Comparison of ENCODE assay signal across 16 cellular contexts in genomic region chr2:196991061-196991460, GRCh38.
A peak's percentile ranks its signal among the peaks of the same experiment; 100 is the strongest.
DNase-seq lines count a peak whose midpoint lies in the region; ATAC-seq and TF ChIP-seq lines count a peak whose summit lies in the region.
"Had no signal": no experiment of that assay in that cellular context is flagged by ENCODE, and none has a peak within 500 bp of the region (broad histone marks: within the 10 kb centered on the region; RNA-seq: fewer than 3 reads in every experiment).

No MANE protein-coding gene starts in this region.

- H3K4ac ChIP-seq in neuronal stem cell (ENCODE audit: low read length) = peak overlapping the region; percentile 26

- H3K4me2 ChIP-seq in neuronal stem cell (ENCODE audit: insufficient read depth, low read length, poor library complexity, severe bottlenecking) = no peak overlapping the region

- H3K36me3 Mint-ChIP-seq in activated CD4-positive, alpha-beta T cell treated with anti-CD3 and anti-CD28 coated beads for 36 hours (ENCODE audit: low read depth) = peaks cover 58% of the 10 kb centered on the region
- H3K36me3 Mint-ChIP-seq in central memory CD8-positive, alpha-beta T cell (ENCODE audit: insufficient read depth) = peaks cover 76% of the 10 kb centered on the region
- peaks cover 8% of the 10 kb centered on the region for H3K36me3 Mint-ChIP-seq in osteocyte (ENCODE audit: unreplicated experiment)

- no peaks in the 10 kb centered on the region for H3K27me3 ChIP-seq in neuronal stem cell (ENCODE audit: control insufficient read depth in 3 of 3, insufficient read depth in 3 of 3, low read depth in 1 of 3, low read length in 3 of 3)
- H3K27me3 ChIP-seq: tibial artery had no signal

- no peak for TF ChIP-seq CTCF in osteocyte (IDR thresholded peaks at IDR 0.05)

- H3K9me3 Mint-ChIP-seq in activated CD4-positive, alpha-beta T cell treated with anti-CD3 and anti-CD28 coated beads for 36 hours (ENCODE audit: low read depth) = peaks cover 1% of the 10 kb centered on the region
- no peaks in the 10 kb centered on the region for H3K9me3 Mint-ChIP-seq in central memory CD8-positive, alpha-beta T cell
- H3K9me3 Mint-ChIP-seq in osteocyte (ENCODE audit: unreplicated experiment) = no peaks in the 10 kb centered on the region
- H3K9me3 Mint-ChIP-seq: T-helper 1 cell treated with Interleukin-12 subunit alpha and Interleukin-12 subunit beta and Interleukin-4 antibody, amounts not matched to agents 30 μg/mL and 1 μg/mL, for 36 hours had no signal

- no peak overlapping the region for H2BK120ac ChIP-seq in neuronal stem cell (ENCODE audit: low read depth, low read length)

- no peaks in the 10 kb centered on the region for H3K79me1 ChIP-seq in neuronal stem cell (ENCODE audit: low read depth, low read length)

- no peak overlapping the region for H2AK5ac ChIP-seq in neuronal stem cell (ENCODE audit: low read depth, low read length)

- H3K36me3 ChIP-seq in neuronal stem cell (replicated peaks in 1 of 2; ENCODE audit: control insufficient read depth in 2 of 2, insufficient read depth in 2 of 2, low read length in 2 of 2) = no peaks in the 10 kb centered on the region

- H4K8ac ChIP-seq in neuronal stem cell (ENCODE audit: low read depth, low read length) = no peak overlapping the region

- POLR2A ChIA-PET in activated CD4-positive, alpha-beta T cell treated with anti-CD3 and anti-CD28 coated beads for 36 hours (lab: Charles Lee) = interaction anchor here (0.6 kb wide), 1 partner anchor 191 kb away, joined by 3 read pairs; the partner anchor contains the start of gene GTF3C3

- no peak overlapping the region for H2BK12ac ChIP-seq in neuronal stem cell (ENCODE audit: low read length)

- H3K27ac ChIP-seq in neuronal stem cell (replicated peaks; ENCODE audit: low read length) = peak overlapping the region; percentile 81
- H3K27ac ChIP-seq: tibial artery had no signal

- no peak overlapping the region for H3K4me3 ChIP-seq in neuronal stem cell (ENCODE audit: low read length in 2 of 2)
- H3K4me3 ChIP-seq: tibial artery had no signal

- no peak overlapping the region for H3K14ac ChIP-seq in neuronal stem cell (ENCODE audit: low read length)

- H3K27me3 Mint-ChIP-seq in activated CD4-positive, alpha-beta T cell treated with anti-CD3 and anti-CD28 coated beads for 36 hours = no peaks in the 10 kb centered on the region
- no peaks in the 10 kb centered on the region for H3K27me3 Mint-ChIP-seq in central memory CD8-positive, alpha-beta T cell
- no peaks in the 10 kb centered on the region for H3K27me3 Mint-ChIP-seq in osteocyte (ENCODE audit: unreplicated experiment)

- CTCF ChIA-PET in activated CD4-positive, alpha-beta T cell treated with anti-CD3 and anti-CD28 coated beads for 36 hours (lab: Charles Lee) = interaction anchor here (0.6 to 3.9 kb wide), 3 partner anchors 20 to 177 kb away, joined by 3 to 16 read pairs (median 3); no protein-coding TSS in a partner anchor

- no peak overlapping the region for H3K4me3 Mint-ChIP-seq in activated CD4-positive, alpha-beta T cell treated with anti-CD3 and anti-CD28 coated beads for 36 hours
- H3K4me3 Mint-ChIP-seq in central memory CD8-positive, alpha-beta T cell = no peak overlapping the region
- no peak overlapping the region for H3K4me3 Mint-ChIP-seq in osteocyte (ENCODE audit: unreplicated experiment)
- H3K4me3 Mint-ChIP-seq: T-helper 1 cell treated with Interleukin-12 subunit alpha and Interleukin-12 subunit beta and Interleukin-4 antibody, amounts not matched to agents 30 μg/mL and 1 μg/mL, for 36 hours had no signal

- no CpG with 5 or more reads among the region's 1 CpG for WGBS in neuronal stem cell (ENCODE audit: extremely low coverage in 2 of 2, insufficient read length in 2 of 2, insufficient replicate concordance in 1 of 2), 2 donors

- H2BK5ac ChIP-seq in neuronal stem cell (ENCODE audit: low read length) = no peak overlapping the region

- no peak overlapping the region for H3K18ac ChIP-seq in neuronal stem cell (ENCODE audit: low read length)

- no peak overlapping the region for H3K23ac ChIP-seq in neuronal stem cell (ENCODE audit: low read depth, low read length, poor library complexity)

- peak overlapping the region; percentile 80 for H4K91ac ChIP-seq in neuronal stem cell (ENCODE audit: low read depth, low read length, poor library complexity)

- intact Hi-C loops in activated CD4-positive, alpha-beta T cell treated with anti-CD3 and anti-CD28 coated beads for 36 hours (cut with DNase I, micrococcal nuclease) = loop anchor here in 1 of 2 experiments (2.0 kb wide), 1 partner anchor 192 kb away; the partner anchor contains the start of gene GTF3C3

- peak overlapping the region; percentile 98 for H3K27ac Mint-ChIP-seq in activated CD4-positive, alpha-beta T cell treated with anti-CD3 and anti-CD28 coated beads for 36 hours
- H3K27ac Mint-ChIP-seq in central memory CD8-positive, alpha-beta T cell (ENCODE audit: low read depth) = peak overlapping the region; percentile 50
- no peak overlapping the region for H3K27ac Mint-ChIP-seq in osteocyte (ENCODE audit: unreplicated experiment)

- no peak for ATAC-seq in activated CD4-positive, alpha-beta T cell treated with anti-CD3 and anti-CD28 coated beads for 36 hours
- ATAC-seq in central memory CD8-positive, alpha-beta T cell (replicated peaks; ENCODE audit: extremely low read depth, poor library complexity, severe bottlenecking) = no peak
- no peak for ATAC-seq in left lobe of liver
- ATAC-seq: left ventricle myocardium superior, right cardiac atrium had no signal

- H2AFZ ChIP-seq in neuronal stem cell (ENCODE audit: low read length) = peak overlapping the region; percentile 66

- H3K9me3 ChIP-seq in neuronal stem cell (replicated peaks in 1 of 2; ENCODE audit: control insufficient read depth in 2 of 2, insufficient read depth in 1 of 2, low read depth in 1 of 2, low read length in 2 of 2) = no peaks in the 10 kb centered on the region
- H3K9me3 ChIP-seq: tibial artery had no signal

- H3K4me1 ChIP-seq in neuronal stem cell (ENCODE audit: control insufficient read depth in 2 of 2, insufficient read depth in 1 of 2, low read depth in 1 of 2, low read length in 2 of 2) = peaks cover 13 to 30% of the 10 kb centered on the region in 2 donors

- peaks cover 55% of the 10 kb centered on the region for H3K4me1 Mint-ChIP-seq in activated CD4-positive, alpha-beta T cell treated with anti-CD3 and anti-CD28 coated beads for 36 hours
- peaks cover 21% of the 10 kb centered on the region for H3K4me1 Mint-ChIP-seq in central memory CD8-positive, alpha-beta T cell
- H3K4me1 Mint-ChIP-seq in osteocyte (ENCODE audit: unreplicated experiment) = peaks cover 22% of the 10 kb centered on the region

- H2BK15ac ChIP-seq in neuronal stem cell (ENCODE audit: low read length) = no peak overlapping the region

- H3K9ac ChIP-seq in neuronal stem cell (ENCODE audit: low read depth, low read length, poor library complexity) = peak overlapping the region; percentile 38

- DNase-seq in activated CD4-positive, alpha-beta T cell treated with anti-CD3 and anti-CD28 coated beads for 36 hours = no peak
- no peak for DNase-seq in activated CD4-positive, alpha-beta T cell treated with anti-CD3 and anti-CD28 coated beads, Interleukin-2, amount 50 U/mL, for 1 hour
- DNase-seq in NCI-H1930 (lab: John Stamatoyannopoulos, UW) (peak; percentile 41 to 46), neuronal stem cell (ENCODE audit: low spot score) (peak; percentile 54), NK-92 (lab: John Stamatoyannopoulos, UW; ENCODE audit: unreplicated experiment) (no peak), left lobe of liver (ENCODE audit: low spot score) (no peak), osteocyte (ENCODE audit: extremely low spot score, unreplicated experiment) (no peak)
- DNase-seq in central memory CD8-positive, alpha-beta T cell (ENCODE audit: low spot score in 2 of 2) = no peak
- DNase-seq: activated CD4-positive, alpha-beta T cell treated with anti-CD3 and anti-CD28 coated beads for 1 hour; effector CD4-positive, alpha-beta T cell; left ventricle myocardium superior; NCI-H2107; right cardiac atrium; stimulated activated CD4-positive, alpha-beta T cell treated with anti-CD3 and anti-CD28 coated beads, Interleukin-1b, Interleukin-23, amount 100 ng/mL, for 48 hours; tibial artery had no signal

Comparison
In these comparisons a context has a peak if more than half of its experiments do, and no peak if none do; other contexts are left out.
1. DNase-seq: peak in NCI-H1930 (2 of 2) and neuronal stem cell (single experiment); none in activated CD4-positive, alpha-beta T cell treated with anti-CD3 and anti-CD28 coated beads for 36 hours (single experiment), activated CD4-positive, alpha-beta T cell treated with anti-CD3 and anti-CD28 coated beads, Interleukin-2, amount 50 U/mL, for 1 hour (single experiment), central memory CD8-positive, alpha-beta T cell (0 of 2), NK-92 (single experiment), left lobe of liver (single experiment) and osteocyte (single experiment).